8 cellular contexts compared by ENCODE assay signal in genomic region chr18:42328931-42329330, GRCh38.
"Had no signal": no experiment of that assay in that cellular context is flagged by ENCODE, and none has a peak within 500 bp of the region (broad histone marks: within the 10 kb centered on the region; RNA-seq: fewer than 3 reads in every experiment).

No MANE protein-coding gene starts in this region.

- H3K4me3 ChIP-seq: GM12878 had no signal

- FAIRE-seq: G401.6, GM12878, GM12891, GM12892, GM18507, GM19239 had no signal

- DNase-seq: GDM1, GF-D8 had no signal

- ATAC-seq: GM12878 had no signal
